10 cellular contexts compared by ENCODE assay signal in genomic region chr5:1106385-1107166, GRCh38. TPM values are rescaled to one million over a fixed set of nuclear protein-coding genes. Genes with fewer than 3 reads are reported as not detected.
DNase-seq lines count a peak whose midpoint lies in the region; ATAC-seq and TF ChIP-seq lines count a peak whose summit lies in the region.
"Had no signal": no experiment of that assay in that cellular context is flagged by ENCODE, and none has a peak within 500 bp of the region (broad histone marks: within the 10 kb centered on the region; RNA-seq: fewer than 3 reads in every experiment).

No MANE protein-coding gene starts in this region.

- H3K4me1 Mint-ChIP-seq in CD14-positive monocyte (peaks cover 86% of the 10 kb centered on the region), IgD-negative memory B cell (peaks cover 37 to 43% (median 37%) of the 10 kb centered on the region in 3 donors)
- H3K4me1 Mint-ChIP-seq in naive thymus-derived CD4-positive, alpha-beta T cell: peaks cover 48 to 83% (median 68%) of the 10 kb centered on the region in 7 donors

- H3K36me3 Mint-ChIP-seq in CD14-positive monocyte (peaks cover 10 to 11% of the 10 kb centered on the region in 2 donors), IgD-negative memory B cell (peaks cover 2% of the 10 kb centered on the region)
- peaks cover 0 to 23% (median 0%) of the 10 kb centered on the region in 5 donors for H3K36me3 Mint-ChIP-seq in naive thymus-derived CD4-positive, alpha-beta T cell

- TF ChIP-seq CTCF in CD14-positive monocyte (IDR thresholded peaks at IDR 0.05): no peak
- no peak for TF ChIP-seq CTCF in GM13976 (IDR thresholded peaks at IDR 0.05; ENCODE audit: borderline replicate concordance, control extremely low read depth, extremely low read depth, insufficient read depth, missing control alignments)

- in situ Hi-C loops in GM13976 (cut with MboI; ENCODE audit: low sequenced_read_pairs, unreplicated experiment): no loop called here

- CTCF ChIA-PET in naive thymus-derived CD4-positive, alpha-beta T cell (lab: Charles Lee): interaction anchor here (1.0 kb wide), 1 partner anchor 209 kb away, joined by 9 read pairs; no protein-coding TSS in a partner anchor

- H3K9me3 Mint-ChIP-seq in CD14-positive monocyte: no peaks in the 10 kb centered on the region
- H3K9me3 Mint-ChIP-seq in IgD-negative memory B cell: no peaks in the 10 kb centered on the region
- H3K9me3 Mint-ChIP-seq in naive thymus-derived CD4-positive, alpha-beta T cell: peaks cover 0 to 5% (median 0%) of the 10 kb centered on the region in 11 donors

- POLR2A ChIA-PET in naive thymus-derived CD4-positive, alpha-beta T cell (lab: Charles Lee): interaction anchor here (0.7 to 1.1 kb wide), 2 partner anchors 16 to 19 kb away, joined by 3 read pairs; no protein-coding TSS in a partner anchor

- intact Hi-C loops in CD14-positive monocyte (cut with micrococcal nuclease): loop anchor here in 1 of 2 donors (10.0 kb wide), 2 partner anchors 238 to 368 kb away; partner anchors contain the start of gene CLPTM1L
- intact Hi-C loops in naive thymus-derived CD4-positive, alpha-beta T cell (cut with micrococcal nuclease): loop anchor here (1.0 to 10.0 kb wide), 6 partner anchors 34 to 694 kb away; partner anchors contain the start of genes CEP72 (in 1 of the 2), NDUFS6 (in 1 of the 2) and ZDHHC11B (in 1 of the 2)

- H3K4me3 Mint-ChIP-seq in CD14-positive monocyte (peak overlapping the region; percentile 70 to 91), IgD-negative memory B cell (peak overlapping the region in 3 of 4 donors; percentile 77 to 95 (median 93))
- peak overlapping the region; percentile 83 to 94 (median 88) for H3K4me3 Mint-ChIP-seq in naive thymus-derived CD4-positive, alpha-beta T cell

- H3K27ac ChIP-seq in naive thymus-derived CD4-positive, alpha-beta T cell (ENCODE audit: low read depth, low read length): peak overlapping the region; percentile 89
- H3K27ac ChIP-seq: SJSA1 had no signal

- peak; percentile 2 for ATAC-seq in naive thymus-derived CD4-positive, alpha-beta T cell

- peak; percentile 84 for DNase-seq in CD14-positive monocyte (ENCODE audit: low spot score)
- peak; percentile 30 for DNase-seq in activated naive CD8-positive, alpha-beta T cell treated with anti-CD3 and anti-CD28 coated beads, Interleukin-2, amount 50 U/mL, for 16 hours (ENCODE audit: low read depth, low spot score)
- DNase-seq in naive thymus-derived CD4-positive, alpha-beta T cell: peak in 7 of 9 donors; percentile 30 to 46 (median 35)
- no peak for DNase-seq in NCI-H82 (lab: John Stamatoyannopoulos, UW)
- no peak for DNase-seq in GM13976 (ENCODE audit: low spot score)
- DNase-seq in NCI-H1436 treated with DMSO at 0.1 percent for 48 hours (lab: John Stamatoyannopoulos, UW): no peak
- no peak for DNase-seq in GF-D8 (lab: John Stamatoyannopoulos, UW)
- DNase-seq: NCI-H187 treated with DMSO at 0.1 percent for 48 hours had no signal

- H3K36me3 ChIP-seq in naive thymus-derived CD4-positive, alpha-beta T cell (ENCODE audit: control insufficient read depth in 2 of 3, insufficient read depth in 3 of 3, low read length in 3 of 3): peaks cover 0 to 7% (median 0%) of the 10 kb centered on the region in 3 experiments

- H3K4me3 ChIP-seq in naive thymus-derived CD4-positive, alpha-beta T cell (ENCODE audit: low read length): no peak overlapping the region
- H3K4me3 ChIP-seq: SJSA1 had no signal

- H3K27me3 Mint-ChIP-seq in CD14-positive monocyte (ENCODE audit: low read depth in 3 of 3) (peaks cover 0 to 14% (median 6%) of the 10 kb centered on the region in 3 donors), IgD-negative memory B cell (peaks cover 28% of the 10 kb centered on the region)
- no peaks in the 10 kb centered on the region for H3K27me3 Mint-ChIP-seq in naive thymus-derived CD4-positive, alpha-beta T cell

- no peaks in the 10 kb centered on the region for H3K27me3 ChIP-seq in naive thymus-derived CD4-positive, alpha-beta T cell (ENCODE audit: control insufficient read depth in 2 of 2, insufficient read depth in 2 of 2, low read length in 2 of 2)

- peak overlapping the region; percentile 64 to 97 (median 95) for H3K27ac Mint-ChIP-seq in CD14-positive monocyte
- peak overlapping the region; percentile 91 to 99 (median 94) for H3K27ac Mint-ChIP-seq in IgD-negative memory B cell
- peak overlapping the region; percentile 85 to 100 (median 97) for H3K27ac Mint-ChIP-seq in naive thymus-derived CD4-positive, alpha-beta T cell

- H3K4me1 ChIP-seq in naive thymus-derived CD4-positive, alpha-beta T cell (ENCODE audit: control insufficient read depth in 2 of 2, insufficient read depth in 2 of 2, low read length in 2 of 2): peaks cover 38 to 77% of the 10 kb centered on the region in 2 donors

- no peaks in the 10 kb centered on the region for H3K9me3 ChIP-seq in naive thymus-derived CD4-positive, alpha-beta T cell (ENCODE audit: control insufficient read depth in 2 of 3, low read length in 3 of 3)

RNA-seq across cellular contexts. Expression of gene SLC12A7, which starts 5.3 kb away (rescaled TPM):
- polyA plus RNA-seq in CD14-positive monocyte (10 to 100 TPM in 1 of 2 donors, 1 to 10 TPM in 1; 8.2 to 12.5 TPM), IgD-negative memory B cell (10.9 TPM)
- total RNA-seq in naive thymus-derived CD4-positive, alpha-beta T cell: 100 to 1,000 TPM in 1 of 5 experiments, 10 to 100 TPM in 4; 45.3 to 101 (median 64.5) TPM
- polyA plus RNA-seq in naive thymus-derived CD4-positive, alpha-beta T cell: 10 to 100 TPM in 1 of 2 donors, 1 to 10 TPM in 1; 6.4 to 30.5 TPM

Comparison
In these comparisons a context has a peak if more than half of its experiments do, and no peak if none do; other contexts are left out.
1. DNase-seq: peak in CD14-positive monocyte (single experiment), activated naive CD8-positive, alpha-beta T cell treated with anti-CD3 and anti-CD28 coated beads, Interleukin-2, amount 50 U/mL, for 16 hours (single experiment) and naive thymus-derived CD4-positive, alpha-beta T cell (7 of 9); none in NCI-H82 (single experiment), GM13976 (single experiment), NCI-H1436 treated with DMSO at 0.1 percent for 48 hours (single experiment) and GF-D8 (single experiment).
2. Peak in every context shown above with its lines, with median percentiles within 50 percentile points of each other: H3K27ac Mint-ChIP-seq and H3K4me3 Mint-ChIP-seq.